In genomic region chr3:107368999-107369398, GRCh38 we compare ENCODE assay signal across 18 cellular contexts. TPM values are rescaled to one million over a fixed set of nuclear protein-coding genes. Genes with fewer than 3 reads are reported as not detected.
A peak's percentile ranks its signal among the peaks of the same experiment; 100 is the strongest.
DNase-seq lines count a peak whose midpoint lies in the region; ATAC-seq and TF ChIP-seq lines count a peak whose summit lies in the region.
"Had no signal": no experiment of that assay in that cellular context is flagged by ENCODE, and none has a peak within 500 bp of the region (broad histone marks: within the 10 kb centered on the region; RNA-seq: fewer than 3 reads in every experiment).

No MANE protein-coding gene starts in this region.

- H3K79me1 ChIP-seq in IMR-90 (ENCODE audit: low read depth in 1 of 2, low read length in 2 of 2) = no peaks in the 10 kb centered on the region

- peak overlapping the region; percentile 61 for H2BK20ac ChIP-seq in IMR-90 (ENCODE audit: low read depth, low read length)

- intact Hi-C loops in IMR-90 (cut with micrococcal nuclease) = no loop called here

- no peak overlapping the region for H2AK9ac ChIP-seq in IMR-90 (replicated peaks; ENCODE audit: low read depth, low read length, poor library complexity)

- dilution Hi-C loops in IMR-90 (cut with HindIII; ENCODE audit: low sequenced_read_pairs, unreplicated experiment) = no loop called here

- H4K20me1 ChIP-seq in IMR-90 (ENCODE audit: insufficient read depth, low read length) = no peaks in the 10 kb centered on the region
- H4K20me1 ChIP-seq: BLaER1 had no signal

- H3K27ac Mint-ChIP-seq in stimulated activated naive B cell treated with anti-CD40 and anti-IgM and Interleukin-4, amounts not matched to agents 10 μg/mL and 1 μg/mL and 100 μg/mL, for 72 hours = no peak overlapping the region
- H3K27ac Mint-ChIP-seq: CD8-positive, alpha-beta memory T cell; GM23338 had no signal

- no peak overlapping the region; the same call in 1 of the 2 replicates for H3K4ac ChIP-seq in IMR-90 (ENCODE audit: low read depth, low read length)

- peak overlapping the region; percentile 57; the same call in 1 of the 2 replicates for H2AK5ac ChIP-seq in IMR-90 (ENCODE audit: low read depth, low read length)

- POLR2A ChIA-PET in IMR-90 (lab: Charles Lee; ENCODE audit: unreplicated experiment) = interaction anchor here (0.6 kb wide), 1 partner anchor 18 kb away, joined by 3 read pairs; no protein-coding TSS in a partner anchor

- no peaks in the 10 kb centered on the region for H3K36me3 ChIP-seq in IMR-90 (ENCODE audit: control insufficient read depth, insufficient read depth, low read length)
- H3K36me3 ChIP-seq: BLaER1 had no signal

- no peak overlapping the region for H3K23ac ChIP-seq in IMR-90 (ENCODE audit: low read depth, low read length)

- BruUV-seq in IMR-90 (replicated peaks; lab: Mats Ljungman, UMichigan) = no TSS peak

- no peak for TF ChIP-seq CTCF in IMR-90 (conservative IDR thresholded peaks at IDR 0.05; ENCODE audit: low read depth, low read length)

- no peaks in the 10 kb centered on the region for H3K9me3 ChIP-seq in IMR-90 (ENCODE audit: control insufficient read depth, insufficient read depth, low read length)
- H3K9me3 ChIP-seq: BLaER1, Caco-2 had no signal

- peak overlapping the region; percentile 30 for H2BK5ac ChIP-seq in IMR-90 (ENCODE audit: low read depth, low read length, poor library complexity, severe bottlenecking)

- no peak overlapping the region for H3K4me3 Mint-ChIP-seq in stimulated activated naive B cell treated with anti-CD40 and anti-IgM and Interleukin-4, amounts not matched to agents 10 μg/mL and 1 μg/mL and 100 μg/mL, for 72 hours
- H3K4me3 Mint-ChIP-seq: GM23338, H9 had no signal

- H2AFZ ChIP-seq in IMR-90 (replicated peaks; ENCODE audit: low read length, poor library complexity) = no peak overlapping the region
- H2AFZ ChIP-seq: GM23338 had no signal

- H3K9ac ChIP-seq in IMR-90 (ENCODE audit: low read depth, low read length) = no peak overlapping the region
- H3K9ac ChIP-seq: BLaER1 had no signal

- no peaks in the 10 kb centered on the region for H3K27me3 ChIP-seq in IMR-90 (ENCODE audit: control insufficient read depth, insufficient read depth, low read length)
- H3K27me3 ChIP-seq: BLaER1 had no signal

- in situ Hi-C loops in IMR-90 (cut with MboI; ENCODE audit: low sequenced_read_pairs) = no loop called here

- no peak overlapping the region for H3K18ac ChIP-seq in IMR-90 (ENCODE audit: low read depth, low read length)

- peak overlapping the region; percentile 78; the same call in 1 of the 3 replicates for H2BK15ac ChIP-seq in IMR-90 (ENCODE audit: low read depth, low read length)

- no peaks in the 10 kb centered on the region for H3K4me1 Mint-ChIP-seq in stimulated activated naive B cell treated with anti-CD40 and anti-IgM and Interleukin-4, amounts not matched to agents 10 μg/mL and 1 μg/mL and 100 μg/mL, for 72 hours
- H3K4me1 Mint-ChIP-seq: CD8-positive, alpha-beta memory T cell had no signal

- H3K4me3 ChIP-seq in IMR-90 (ENCODE audit: insufficient read depth, low read depth, low read length) = no peak overlapping the region
- H3K4me3 ChIP-seq: A549, BLaER1, GM23338 had no signal

- no peaks in the 10 kb centered on the region; the same call in 1 of the 2 replicates for H3K9me1 ChIP-seq in IMR-90 (ENCODE audit: insufficient read depth, low read length)

- no peak overlapping the region for H4K8ac ChIP-seq in IMR-90 (ENCODE audit: low read depth in 2 of 2, low read length in 2 of 2)

- no peak for TF ChIP-seq POLR2A in IMR-90 (IDR thresholded peaks at IDR 0.05; ENCODE audit: low read depth, low read length)

- peaks cover 8% of the 10 kb centered on the region for H3K4me1 ChIP-seq in IMR-90 (ENCODE audit: control insufficient read depth, insufficient read depth, low read length)
- H3K4me1 ChIP-seq: BLaER1, Caco-2 had no signal

- peak overlapping the region; percentile 6; the same call in 1 of the 2 replicates for H2BK120ac ChIP-seq in IMR-90 (ENCODE audit: low read depth, low read length)

- ATAC-seq in IMR-90 (ENCODE audit: low read depth) = no peak
- ATAC-seq in stimulated activated naive B cell treated with anti-CD40 and anti-IgM and Interleukin-4, amounts not matched to agents 10 μg/mL and 1 μg/mL and 100 μg/mL, for 72 hours (replicated peaks) = no peak
- ATAC-seq: A549, GM23338, HepG2 had no signal

- no peak overlapping the region for H3K56ac ChIP-seq in IMR-90 (ENCODE audit: extremely low read depth, insufficient read depth, low read length)

- 100% methylated on average over 1 of the region's 2 CpGs; no CpG with 5 or more reads in 1 of the 2 experiments for WGBS in IMR-90 (ENCODE audit: extremely low coverage in 2 of 2, insufficient read length in 1 of 2), 2 experiments

- H4K91ac ChIP-seq in IMR-90 (ENCODE audit: insufficient read depth, low read depth, low read length) = no peak overlapping the region

- no peak overlapping the region for H3K14ac ChIP-seq in IMR-90 (replicated peaks; ENCODE audit: low read depth, low read length)

- peak overlapping the region; percentile 24; the same call in 1 of the 2 replicates for H3K4me2 ChIP-seq in IMR-90 (ENCODE audit: low read depth, low read length)
- H3K4me2 ChIP-seq: A549, BLaER1, GM23338 had no signal

- no peaks in the 10 kb centered on the region for H3K36me3 Mint-ChIP-seq in stimulated activated naive B cell treated with anti-CD40 and anti-IgM and Interleukin-4, amounts not matched to agents 10 μg/mL and 1 μg/mL and 100 μg/mL, for 72 hours
- H3K36me3 Mint-ChIP-seq: CD8-positive, alpha-beta memory T cell had no signal

- no peak overlapping the region; the same call in 1 of the 2 replicates for H4K5ac ChIP-seq in IMR-90 (ENCODE audit: low read depth, low read length)

- peaks cover 0 to 13% of the 10 kb centered on the region in 2 donors for H3K27me3 Mint-ChIP-seq in stimulated activated naive B cell treated with anti-CD40 and anti-IgM and Interleukin-4, amounts not matched to agents 10 μg/mL and 1 μg/mL and 100 μg/mL, for 72 hours

- H3K27ac ChIP-seq in IMR-90 (ENCODE audit: insufficient read depth, low read length) = no peak overlapping the region
- H3K27ac ChIP-seq: BLaER1 had no signal

- CTCF ChIA-PET in IMR-90 (lab: Yijun Ruan, JAX) = interaction anchor here (1.2 to 1.3 kb wide), 2 partner anchors 10 to 14 kb away, joined by 3 to 4 read pairs; no protein-coding TSS in a partner anchor

- H3K9me3 Mint-ChIP-seq in stimulated activated naive B cell treated with anti-CD40 and anti-IgM and Interleukin-4, amounts not matched to agents 10 μg/mL and 1 μg/mL and 100 μg/mL, for 72 hours = no peaks in the 10 kb centered on the region
- H3K9me3 Mint-ChIP-seq: CD8-positive, alpha-beta memory T cell; H9 had no signal

- TF ChIP-seq RAD21 in IMR-90 (IDR thresholded peaks at IDR 0.05; ENCODE audit: low read length) = no peak

- DNase-seq in IMR-90 (no peak), OCI-M1 (lab: John Stamatoyannopoulos, UW) (peak; percentile 10), fibroblast of gingiva (ENCODE audit: low read depth) (peak; percentile 19), superior temporal gyrus (ENCODE audit: extremely low spot score) (peak; percentile 13), NCI-H1930 (lab: John Stamatoyannopoulos, UW) (no peak), hippocampal formation (lab: John Stamatoyannopoulos, UW) (no peak)
- DNase-seq in stimulated activated naive B cell treated with anti-CD40 and anti-IgM and Interleukin-4, amounts not matched to agents 10 μg/mL and 1 μg/mL and 100 μg/mL, for 72 hours = no peak
- no peak for DNase-seq in effector CD4-positive, alpha-beta T cell
- DNase-seq: AML-193; Caco-2; CD8-positive, alpha-beta memory T cell; DMS53; H9 had no signal

TF ChIP-seq in IMR-90, 13 proteins besides CTCF, POLR2A, EP300 and RAD21:
- TF ChIP-seq CHD1 (IDR thresholded peaks at IDR 0.05; ENCODE audit: low read depth, low read length) (no peak), FOS (IDR thresholded peaks at IDR 0.05; ENCODE audit: low read depth, low read length) (no peak), USF2 (IDR thresholded peaks at IDR 0.05; ENCODE audit: low read depth, low read length) (no peak), SMC3 (IDR thresholded peaks at IDR 0.05; ENCODE audit: low read depth, low read length) (no peak), RCOR1 (IDR thresholded peaks at IDR 0.05; ENCODE audit: insufficient replicate concordance, low read length) (no peak), RFX5 (IDR thresholded peaks at IDR 0.05; ENCODE audit: low read depth, low read length) (no peak), NFE2L2 (IDR thresholded peaks at IDR 0.05; ENCODE audit: low read depth, low read length) (no peak), ELK1 (IDR thresholded peaks at IDR 0.05; ENCODE audit: borderline replicate concordance, low read depth, low read length) (no peak), CEBPB (IDR thresholded peaks at IDR 0.05; ENCODE audit: low read depth, low read length) (no peak), MAZ (IDR thresholded peaks at IDR 0.05; ENCODE audit: borderline replicate concordance, low read depth, low read length) (no peak), BHLHE40 (IDR thresholded peaks at IDR 0.05; ENCODE audit: low read depth, low read length) (no peak), MXI1 (IDR thresholded peaks at IDR 0.05; ENCODE audit: borderline replicate concordance, low read depth, low read length) (no peak), MAFK (IDR thresholded peaks at IDR 0.05; ENCODE audit: low read depth, low read length) (no peak)

RNA-seq across cellular contexts. Expression of gene CCDC54, which starts 8.2 kb away (rescaled TPM):
- not detected in 2 replicates for total RNA-seq in IMR-90 (2012; rRNA removed)
- not detected in 2 replicates for polyA plus RNA-seq in IMR-90 (2012; rRNA removed)
- not detected in 2 replicates for polyA plus RNA-seq in IMR-90 (2012; cell fraction: cytosol; rRNA removed)
- not detected in 2 replicates for polyA plus RNA-seq in IMR-90 (2012; cell fraction: nucleus; rRNA removed; ENCODE audit: low replicate concordance)
- total RNA-seq: Caco-2; CD8-positive, alpha-beta memory T cell; Daoy; GM23338; H9; HepG2 had no signal
- polyA plus RNA-seq: A549, GM23338, HepG2 had no signal

Comparison
In these comparisons a context has a peak if more than half of its experiments do, and no peak if none do; other contexts are left out.
1. DNase-seq: peak in OCI-M1 (single experiment), fibroblast of gingiva (single experiment) and superior temporal gyrus (single experiment); none in IMR-90 (single experiment), NCI-H1930 (0 of 2), stimulated activated naive B cell treated with anti-CD40 and anti-IgM and Interleukin-4, amounts not matched to agents 10 μg/mL and 1 μg/mL and 100 μg/mL, for 72 hours (single experiment), effector CD4-positive, alpha-beta T cell (single experiment) and hippocampal formation (0 of 2).